ENCODE assay signal across 18 cellular contexts in the genomic region with DNA sequence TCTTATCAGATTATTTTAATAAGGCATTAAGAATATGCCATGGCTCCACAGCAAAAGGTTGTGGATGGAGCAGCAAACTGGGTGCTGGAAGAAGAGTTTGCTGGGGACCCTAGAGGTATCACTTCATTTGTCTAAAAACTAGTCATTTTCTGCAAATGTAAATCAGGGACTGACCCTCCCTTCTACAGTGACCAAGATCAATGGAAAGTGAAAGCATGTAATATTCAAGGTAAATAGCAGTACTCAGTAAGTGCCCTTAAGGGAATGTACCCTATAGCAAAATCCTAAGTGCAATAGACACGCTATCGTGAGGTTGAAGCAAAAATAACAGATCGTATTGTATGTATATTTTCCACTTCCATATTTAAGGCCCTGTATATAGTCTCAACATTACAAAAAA.
DNase-seq lines count a peak whose midpoint lies in the region; ATAC-seq and TF ChIP-seq lines count a peak whose summit lies in the region.
"Had no signal": no experiment of that assay in that cellular context is flagged by ENCODE, and none has a peak within 500 bp of the region (broad histone marks: within the 10 kb centered on the region; RNA-seq: fewer than 3 reads in every experiment).

No MANE protein-coding gene starts in this region.

- no peak for TF ChIP-seq CTCF in GM13977 (IDR thresholded peaks at IDR 0.05; ENCODE audit: extremely low read depth, insufficient read depth, missing control alignments)

- DNase-seq in GM13977 (ENCODE audit: low spot score): peak; percentile 7
- DNase-seq in hypothalamus (lab: John Stamatoyannopoulos, UW): no peak
- DNase-seq in NK-92 treated with Interleukin-12 subunit alpha and Interleukin-12 subunit beta, amount 100 ng/mL, for 24 hours (lab: John Stamatoyannopoulos, UW): no peak
- DNase-seq in OCI-M2 (lab: John Stamatoyannopoulos, UW; ENCODE audit: unreplicated experiment): no peak
- no peak for DNase-seq in dedifferentiated amniotic fluid mesenchymal stem cell (ENCODE audit: extremely low spot score)
- DNase-seq: activated naive CD4-positive, alpha-beta T cell treated with anti-CD3 and anti-CD28 coated beads for 36 hours; Caco-2; dorsolateral prefrontal cortex; esophagus squamous epithelium; left cardiac atrium; NCI-H1930; NCI-H69; substantia nigra; T-cell had no signal

- in situ Hi-C loops in GM13977 (cut with MboI; ENCODE audit: low pct_unique_long_range_greater_than_20kb, low sequenced_read_pairs, unreplicated experiment): no loop called here

- peak; percentile 89 for ATAC-seq in GM19395 (IDR thresholded peaks at IDR 0.05; ENCODE audit: unreplicated experiment)
- ATAC-seq in HG02678 (IDR thresholded peaks at IDR 0.05; ENCODE audit: unreplicated experiment): peak; percentile 68
- peak; percentile 96 for ATAC-seq in HG03432 (IDR thresholded peaks at IDR 0.05; ENCODE audit: unreplicated experiment)
- ATAC-seq: left cardiac atrium, T-cell, WTC11 had no signal
